Comparison of ENCODE assay signal across 8 cellular contexts in genomic region chr14:56342419-56342901, GRCh38.
A peak's percentile ranks its signal among the peaks of the same experiment; 100 is the strongest.
DNase-seq lines count a peak whose midpoint lies in the region; ATAC-seq and TF ChIP-seq lines count a peak whose summit lies in the region.

No MANE protein-coding gene starts in this region.

- H3K27ac Mint-ChIP-seq in activated CD8-positive, alpha-beta T cell treated with anti-CD3 and anti-CD28 coated beads for 36 hours, result no peak overlapping the region

- CTCF ChIA-PET in activated CD8-positive, alpha-beta T cell treated with anti-CD3 and anti-CD28 coated beads for 36 hours (lab: Charles Lee), result no interaction called here

- H3K4me1 ChIP-seq in adrenal gland (replicated peaks in 1 of 2) (peaks cover 9 to 20% of the 10 kb centered on the region in 2 donors), lower lobe of right lung (peaks cover 35% of the 10 kb centered on the region)

- no peaks in the 10 kb centered on the region for H3K36me3 Mint-ChIP-seq in activated CD8-positive, alpha-beta T cell treated with anti-CD3 and anti-CD28 coated beads for 36 hours (ENCODE audit: low read depth)

- ATAC-seq in GM21737 (IDR thresholded peaks at IDR 0.05; ENCODE audit: unreplicated experiment) (peak; percentile 57), lower lobe of right lung (no peak), GM18861 (IDR thresholded peaks at IDR 0.05; ENCODE audit: unreplicated experiment) (no peak)
- ATAC-seq in activated CD8-positive, alpha-beta T cell treated with anti-CD3 and anti-CD28 coated beads for 36 hours, result no peak

- TF ChIP-seq POLR2A in adrenal gland (IDR thresholded peaks at IDR 0.05) (no peak), lower leg skin (IDR thresholded peaks at IDR 0.05) (no peak)

- no peak for TF ChIP-seq CTCF in AG09309 (IDR thresholded peaks at IDR 0.05; ENCODE audit: control insufficient read depth, insufficient read depth, low read depth, low read length, missing control alignments)
- no peak for TF ChIP-seq CTCF in adrenal gland (IDR thresholded peaks at IDR 0.05)
- TF ChIP-seq CTCF in lower lobe of right lung (IDR thresholded peaks at IDR 0.05), result no peak
- no peak for TF ChIP-seq CTCF in lower leg skin (IDR thresholded peaks at IDR 0.05)
- TF ChIP-seq CTCF in activated CD8-positive, alpha-beta T cell treated with anti-CD3 and anti-CD28 coated beads for 36 hours (IDR thresholded peaks at IDR 0.05), result no peak

- H3K9me3 ChIP-seq in adrenal gland (replicated peaks in 1 of 3), result no peaks in the 10 kb centered on the region
- H3K9me3 ChIP-seq in lower lobe of right lung, result no peaks in the 10 kb centered on the region

- POLR2A ChIA-PET in activated CD8-positive, alpha-beta T cell treated with anti-CD3 and anti-CD28 coated beads for 36 hours (lab: Charles Lee), result interaction anchor here (0.6 kb wide), 1 partner anchor 340 kb away, joined by 5 read pairs; no protein-coding TSS in a partner anchor

- H3K4me1 Mint-ChIP-seq in activated CD8-positive, alpha-beta T cell treated with anti-CD3 and anti-CD28 coated beads for 36 hours (ENCODE audit: low read depth), result no peaks in the 10 kb centered on the region

- peak; percentile 55 for DNase-seq in AG09309 (ENCODE audit: low read depth)
- peak in 2 of 7 donors; percentile 8 to 13 for DNase-seq in adrenal gland
- no peak for DNase-seq in lower lobe of right lung
- no peak for DNase-seq in effector CD8-positive, alpha-beta T cell (lab: John Stamatoyannopoulos, UW)
- DNase-seq in lower leg skin (ENCODE audit: low spot score in 2 of 2), result no peak
- no peak for DNase-seq in activated CD8-positive, alpha-beta T cell treated with anti-CD3 and anti-CD28 coated beads for 36 hours

- WGBS in adrenal gland, 4 donors, result 35 to 52% (median 41%) methylated on average over 5 of the region's 5 CpGs
- WGBS in lower leg skin, 2 donors, result 43 to 48% methylated on average over 5 of the region's 5 CpGs

- no peaks in the 10 kb centered on the region for H3K9me3 Mint-ChIP-seq in activated CD8-positive, alpha-beta T cell treated with anti-CD3 and anti-CD28 coated beads for 36 hours

- H3K27ac ChIP-seq in adrenal gland, result peak overlapping the region in 3 of 5 donors; percentile 6 to 69 (median 47)
- peak overlapping the region; percentile 5 for H3K27ac ChIP-seq in lower lobe of right lung

- H3K27me3 ChIP-seq in adrenal gland (no peaks in the 10 kb centered on the region), lower lobe of right lung (ENCODE audit: low read depth) (no peaks in the 10 kb centered on the region)

- H3K36me3 ChIP-seq in adrenal gland (replicated peaks in 1 of 2), result no peaks in the 10 kb centered on the region
- no peaks in the 10 kb centered on the region for H3K36me3 ChIP-seq in lower lobe of right lung

- no peak overlapping the region for H3K4me3 Mint-ChIP-seq in activated CD8-positive, alpha-beta T cell treated with anti-CD3 and anti-CD28 coated beads for 36 hours

- H3K4me3 ChIP-seq in AG09309 (ENCODE audit: control insufficient read depth, low read depth, low read length) (no peak overlapping the region), adrenal gland (no peak overlapping the region), lower lobe of right lung (no peak overlapping the region), lower leg skin (ENCODE audit: low read depth, poor library complexity, severe bottlenecking) (no peak overlapping the region)

- H3K27me3 Mint-ChIP-seq in activated CD8-positive, alpha-beta T cell treated with anti-CD3 and anti-CD28 coated beads for 36 hours, result no peaks in the 10 kb centered on the region

- intact Hi-C loops in adrenal gland (cut with DNase I) (loop anchor here (10.0 kb wide), 3 partner anchors 218 to 638 kb away; no protein-coding TSS in a partner anchor), lower lobe of right lung (cut with DNase I) (no loop called here), lower leg skin (cut with DNase I; ENCODE audit: low total_unique reads) (no loop called here)
- intact Hi-C loops in activated CD8-positive, alpha-beta T cell treated with anti-CD3 and anti-CD28 coated beads for 36 hours (cut with micrococcal nuclease), result loop anchor here (5.0 kb wide), 1 partner anchor 610 kb away; no protein-coding TSS in a partner anchor

Comparison
In these comparisons a context has a peak if more than half of its experiments do, and no peak if none do; other contexts are left out.
1. intact Hi-C loops: an anchor here in adrenal gland (10.0 kb wide) and activated CD8-positive, alpha-beta T cell treated with anti-CD3 and anti-CD28 coated beads for 36 hours (5.0 kb wide); none called in lower lobe of right lung and lower leg skin.